ENCODE assay signal across 8 cellular contexts in genomic region chr2:226649871-226650660, GRCh38.
DNase-seq lines count a peak whose midpoint lies in the region; ATAC-seq, FAIRE-seq and TF ChIP-seq lines count a peak whose summit lies in the region.

No MANE protein-coding gene starts in this region.

- H3K27ac Mint-ChIP-seq in T-helper 2 cell treated with Interferon-gamma antibody and Interleukin-4, amounts not matched to agents 5 μg/mL and 100 μg/mL, for 36 hours = peak overlapping the region; percentile 77
- peak overlapping the region; percentile 95 for H3K27ac Mint-ChIP-seq in MCF 10A (ENCODE audit: low read depth, unreplicated experiment)

- H3K9ac ChIP-seq in HUES6 (ENCODE audit: low read length) (no peak overlapping the region), kidney (ENCODE audit: low read length in 2 of 2) (peak overlapping the region in 1 of 2 donors; percentile 2)

- H3K4me1 Mint-ChIP-seq in T-helper 2 cell treated with Interferon-gamma antibody and Interleukin-4, amounts not matched to agents 5 μg/mL and 100 μg/mL, for 36 hours (ENCODE audit: low read depth) = peaks cover 27% of the 10 kb centered on the region
- peaks cover 35% of the 10 kb centered on the region for H3K4me1 Mint-ChIP-seq in MCF 10A (ENCODE audit: insufficient read depth, unreplicated experiment)

- H3K9me3 ChIP-seq in HUES6 (ENCODE audit: control insufficient read depth, insufficient read depth, low read depth, low read length) (peaks cover 11% of the 10 kb centered on the region), kidney (ENCODE audit: control insufficient read depth in 1 of 2, low read length in 2 of 2) (no peaks in the 10 kb centered on the region)

- DNase-seq in DMS153 treated with DMSO at 0.1 percent for 48 hours (lab: John Stamatoyannopoulos, UW; ENCODE audit: unreplicated experiment) (peak; percentile 81), MCF 10A (ENCODE audit: unreplicated experiment) (peak; percentile 99), kidney (peak; percentile 88), NCI-H1694 treated with DMSO at 0.1 percent for 48 hours (lab: John Stamatoyannopoulos, UW) (no peak)
- peak; percentile 49 for DNase-seq in T-helper 2 cell treated with Interferon-gamma antibody and Interleukin-4, amounts not matched to agents 5 μg/mL and 100 μg/mL, for 36 hours (ENCODE audit: low spot score)
- peak in 3 of 4 experiments; percentile 12 to 24 (median 13) for DNase-seq in stimulated activated CD4-positive, alpha-beta T cell treated with anti-CD3 and anti-CD28 coated beads, Interleukin-1b, Interleukin-23, amount 100 ng/mL, for 24 hours (ENCODE audit: low read depth in 4 of 4, low spot score in 1 of 4)

- BruUV-seq in MCF 10A (replicated peaks; lab: Mats Ljungman, UMichigan) = no TSS peak

- ATAC-seq in GM21717 (IDR thresholded peaks at IDR 0.05; ENCODE audit: unreplicated experiment) = peak; percentile 75

- intact Hi-C loops in MCF 10A (cut with micrococcal nuclease) (loop anchor here (5.0 kb wide), 2 partner anchors 142 to 533 kb away; no protein-coding TSS in a partner anchor), kidney (cut with DNase I) (loop anchor here (10.0 kb wide), 1 partner anchor 145 kb away; the partner anchor contains the start of gene IRS1)

- H3K4me3 Mint-ChIP-seq in T-helper 2 cell treated with Interferon-gamma antibody and Interleukin-4, amounts not matched to agents 5 μg/mL and 100 μg/mL, for 36 hours = peak overlapping the region; percentile 52
- no peak overlapping the region for H3K4me3 Mint-ChIP-seq in MCF 10A (ENCODE audit: unreplicated experiment)

- H3K36me3 Mint-ChIP-seq in T-helper 2 cell treated with Interferon-gamma antibody and Interleukin-4, amounts not matched to agents 5 μg/mL and 100 μg/mL, for 36 hours (ENCODE audit: low read depth) = peaks cover 14% of the 10 kb centered on the region
- H3K36me3 Mint-ChIP-seq in MCF 10A (ENCODE audit: insufficient read depth, unreplicated experiment) = peaks cover 7% of the 10 kb centered on the region

- no peaks in the 10 kb centered on the region for H3K27me3 Mint-ChIP-seq in T-helper 2 cell treated with Interferon-gamma antibody and Interleukin-4, amounts not matched to agents 5 μg/mL and 100 μg/mL, for 36 hours (ENCODE audit: low read depth)
- H3K27me3 Mint-ChIP-seq in MCF 10A (ENCODE audit: insufficient read depth, unreplicated experiment) = no peaks in the 10 kb centered on the region

- no peaks in the 10 kb centered on the region for H3K27me3 ChIP-seq in HUES6 (ENCODE audit: control insufficient read depth, insufficient read depth, low read length)

- no peak for TF ChIP-seq CTCF in MCF 10A (IDR thresholded peaks at IDR 0.05; ENCODE audit: unreplicated experiment)
- no peak for TF ChIP-seq CTCF in kidney (IDR thresholded peaks at IDR 0.05; ENCODE audit: borderline replicate concordance, extremely low read depth, insufficient read depth)

- H3K4me3 ChIP-seq in HUES6 (ENCODE audit: low read depth, low read length) (no peak overlapping the region), kidney (ENCODE audit: low read length in 2 of 2) (no peak overlapping the region)

- FAIRE-seq in kidney (lab: Jason Lieb, UNC) = no peak

- peaks cover 21% of the 10 kb centered on the region for H3K9me3 Mint-ChIP-seq in T-helper 2 cell treated with Interferon-gamma antibody and Interleukin-4, amounts not matched to agents 5 μg/mL and 100 μg/mL, for 36 hours
- no peaks in the 10 kb centered on the region for H3K9me3 Mint-ChIP-seq in MCF 10A (ENCODE audit: unreplicated experiment)

- POLR2A ChIA-PET in MCF 10A (lab: Yijun Ruan, JAX) = interaction anchor here (0.7 to 2.6 kb wide), 16 partner anchors 11 to 1555 kb away, joined by 3 to 11 read pairs (median 3); partner anchors contain the start of gene IRS1

- H3K4me1 ChIP-seq in HUES6 (ENCODE audit: control insufficient read depth, insufficient read depth, low read length) = peaks cover 17% of the 10 kb centered on the region
- H3K4me1 ChIP-seq in kidney (ENCODE audit: control insufficient read depth in 1 of 2, insufficient read depth in 1 of 2, low read depth in 1 of 2, low read length in 2 of 2) = peaks cover 15 to 27% of the 10 kb centered on the region in 2 donors

- CTCF ChIA-PET in MCF 10A (lab: Yijun Ruan, JAX) = interaction anchor here (0.6 kb wide), 1 partner anchor 152 kb away, joined by 3 read pairs; no protein-coding TSS in a partner anchor

- H3K36me3 ChIP-seq in HUES6 (ENCODE audit: control insufficient read depth, insufficient read depth, low read length) (no peaks in the 10 kb centered on the region), kidney (ENCODE audit: control insufficient read depth in 1 of 2, insufficient read depth in 2 of 2, low read length in 2 of 2) (no peaks in the 10 kb centered on the region)

- H3K27ac ChIP-seq in HUES6 (ENCODE audit: low read depth, low read length) (peak overlapping the region; percentile 24; the same call in 1 of the 2 replicates), kidney (ENCODE audit: low read depth in 2 of 2, low read length in 2 of 2) (peak overlapping the region; percentile 63 to 66)
